Comparison of ENCODE assay signal across 22 cellular contexts in genomic region chr5:77828445-77828844, GRCh38. TPM values are rescaled to one million over a fixed set of nuclear protein-coding genes. Genes with fewer than 3 reads are reported as not detected.
DNase-seq lines count a peak whose midpoint lies in the region; TF ChIP-seq lines count a peak whose summit lies in the region.
"Had no signal": no experiment of that assay in that cellular context is flagged by ENCODE, and none has a peak within 500 bp of the region (broad histone marks: within the 10 kb centered on the region; RNA-seq: fewer than 3 reads in every experiment).

No MANE protein-coding gene starts in this region.

- no peaks in the 10 kb centered on the region for H3K9me3 Mint-ChIP-seq in chondrocyte (ENCODE audit: low read depth)
- H3K9me3 Mint-ChIP-seq: activated naive CD8-positive, alpha-beta T cell treated with anti-CD3 and anti-CD28 coated beads, Interleukin-2, amount 10 ng/mL, durations not matched to agents 7 days and 5 days; natural killer cell; T-helper 2 cell treated with Interferon-gamma antibody and Interleukin-4, amounts not matched to agents 5 μg/mL and 100 μg/mL, for 36 hours had no signal

- no peak overlapping the region for H3K4me3 Mint-ChIP-seq in chondrocyte (ENCODE audit: unreplicated experiment)
- H3K4me3 Mint-ChIP-seq: activated naive CD8-positive, alpha-beta T cell treated with anti-CD3 and anti-CD28 coated beads, Interleukin-2, amount 10 ng/mL, durations not matched to agents 7 days and 5 days; natural killer cell; T-helper 2 cell treated with Interferon-gamma antibody and Interleukin-4, amounts not matched to agents 5 μg/mL and 100 μg/mL, for 36 hours had no signal

- TF ChIP-seq CTCF in C4-2B (conservative IDR thresholded peaks at IDR 0.05) (peak; percentile 37), KMS-11 (conservative IDR thresholded peaks at IDR 0.05; ENCODE audit: low read depth, low read length) (peak; percentile 39; the same call in 1 of the 2 replicates), chondrocyte (IDR thresholded peaks at IDR 0.05) (peak; percentile 48), osteoblast (IDR thresholded peaks at IDR 0.05; ENCODE audit: extremely low read depth, low read depth, low read length) (peak; percentile 26), lower leg skin (IDR thresholded peaks at IDR 0.05) (no peak), GM10248 (IDR thresholded peaks at IDR 0.05; ENCODE audit: control extremely low read depth, extremely low read depth, low read depth, missing control alignments) (no peak)

- H3K79me2 ChIP-seq in KMS-11 (ENCODE audit: insufficient read depth, low read depth) (no peaks in the 10 kb centered on the region), osteoblast (ENCODE audit: insufficient read depth, low read length) (no peaks in the 10 kb centered on the region)

- H3K4me2 ChIP-seq in KMS-11, result no peak overlapping the region
- H3K4me2 ChIP-seq in osteoblast (ENCODE audit: insufficient read depth, low read length), result no peak overlapping the region
- H3K4me2 ChIP-seq: BLaER1 had no signal

- H3K9ac ChIP-seq in KMS-11, result no peak overlapping the region
- H3K9ac ChIP-seq: BLaER1 had no signal

- H3K27me3 ChIP-seq in KMS-11 (ENCODE audit: insufficient read depth, low read depth), result no peaks in the 10 kb centered on the region
- H3K27me3 ChIP-seq in osteoblast (ENCODE audit: insufficient read depth, low read length), result peaks cover 55% of the 10 kb centered on the region
- H3K27me3 ChIP-seq: BLaER1 had no signal

- H4K20me1 ChIP-seq in KMS-11 (ENCODE audit: insufficient read depth) (no peaks in the 10 kb centered on the region), osteoblast (ENCODE audit: insufficient read depth, low read length) (no peaks in the 10 kb centered on the region)
- H4K20me1 ChIP-seq: BLaER1 had no signal

- no peaks in the 10 kb centered on the region for H3K36me3 Mint-ChIP-seq in chondrocyte (ENCODE audit: low read depth)
- H3K36me3 Mint-ChIP-seq: activated naive CD8-positive, alpha-beta T cell treated with anti-CD3 and anti-CD28 coated beads, Interleukin-2, amount 10 ng/mL, durations not matched to agents 7 days and 5 days; natural killer cell had no signal

- no peak overlapping the region for H3K27ac ChIP-seq in C4-2B
- no peak overlapping the region for H3K27ac ChIP-seq in KMS-11
- no peak overlapping the region for H3K27ac ChIP-seq in osteoblast (ENCODE audit: low read depth, low read length)
- H3K27ac ChIP-seq: BLaER1, SJSA1, spleen, uterus had no signal

- no peak overlapping the region for H3K27ac Mint-ChIP-seq in chondrocyte (ENCODE audit: unreplicated experiment)
- H3K27ac Mint-ChIP-seq: activated naive CD8-positive, alpha-beta T cell treated with anti-CD3 and anti-CD28 coated beads, Interleukin-2, amount 10 ng/mL, durations not matched to agents 7 days and 5 days; natural killer cell; T-helper 2 cell treated with Interferon-gamma antibody and Interleukin-4, amounts not matched to agents 5 μg/mL and 100 μg/mL, for 36 hours had no signal

- CTCF ChIA-PET in GM10248 (lab: Yijun Ruan, JAX), result interaction anchor here (0.6 to 1.5 kb wide), 2 partner anchors 9 to 92 kb away, joined by 3 to 4 read pairs; no protein-coding TSS in a partner anchor

- H3K9me3 ChIP-seq in osteoblast (ENCODE audit: low read depth, low read length), result no peaks in the 10 kb centered on the region
- H3K9me3 ChIP-seq: BLaER1, SJSA1, spleen, uterus had no signal

- peaks cover 18% of the 10 kb centered on the region for H3K27me3 Mint-ChIP-seq in chondrocyte (ENCODE audit: low read depth)

- H3K4me3 ChIP-seq in KMS-11 (IDR thresholded peaks at IDR 0.05; ENCODE audit: insufficient read depth, low read depth, low read length) (no peak overlapping the region), osteoblast (ENCODE audit: insufficient read depth, low read length) (no peak overlapping the region), lower leg skin (ENCODE audit: low read depth, poor library complexity, severe bottlenecking) (no peak overlapping the region)
- H3K4me3 ChIP-seq: BLaER1, SJSA1, spleen, uterus had no signal

- H3K4me1 ChIP-seq in KMS-11 (ENCODE audit: low read depth, poor library complexity, severe bottlenecking) (no peaks in the 10 kb centered on the region), osteoblast (ENCODE audit: insufficient read depth, low read length) (no peaks in the 10 kb centered on the region)
- H3K4me1 ChIP-seq: SJSA1, spleen, uterus had no signal

- 59 to 73% methylated on average over 3 of the region's 3 CpGs for WGBS in lower leg skin, 2 donors

- POLR2A ChIA-PET in GM10248 (lab: Yijun Ruan, JAX), result no interaction called here

- no peak for TF ChIP-seq POLR2A in lower leg skin (IDR thresholded peaks at IDR 0.05)

- DNase-seq in chondrocyte (ENCODE audit: low spot score) (no peak), osteoblast (ENCODE audit: insufficient read length, low spot score, missing footprints) (no peak), lower leg skin (ENCODE audit: low spot score in 2 of 2) (no peak), dedifferentiated amniotic fluid mesenchymal stem cell (ENCODE audit: extremely low spot score) (no peak), GM10248 (ENCODE audit: extremely low spot score) (no peak), NCI-H1694 treated with DMSO at 0.1 percent for 48 hours (lab: John Stamatoyannopoulos, UW) (no peak)
- DNase-seq: activated naive CD8-positive, alpha-beta T cell treated with anti-CD3 and anti-CD28 coated beads, Interleukin-2, amount 10 ng/mL, durations not matched to agents 7 days and 5 days; effector CD4-positive, alpha-beta T cell; hippocampal formation; kidney; mesendoderm; natural killer cell; NCI-H2029; NCI-H524 treated with DMSO at 0.1 percent for 48 hours; spleen; stimulated activated CD8-positive, alpha-beta memory T cell treated with anti-CD3 and anti-CD28 coated beads, Interleukin-4, amount 100 ng/mL, for 48 hours; uterus had no signal

- H2AFZ ChIP-seq in KMS-11 (ENCODE audit: low read depth), result no peak overlapping the region
- H2AFZ ChIP-seq in osteoblast (ENCODE audit: low read length), result no peak overlapping the region

- H3K36me3 ChIP-seq in KMS-11 (ENCODE audit: insufficient read depth) (no peaks in the 10 kb centered on the region), osteoblast (ENCODE audit: insufficient read depth, low read length) (no peaks in the 10 kb centered on the region)
- H3K36me3 ChIP-seq: BLaER1, SJSA1, spleen, uterus had no signal

- no peaks in the 10 kb centered on the region for H3K4me1 Mint-ChIP-seq in chondrocyte (ENCODE audit: low read depth)
- H3K4me1 Mint-ChIP-seq: activated naive CD8-positive, alpha-beta T cell treated with anti-CD3 and anti-CD28 coated beads, Interleukin-2, amount 10 ng/mL, durations not matched to agents 7 days and 5 days; natural killer cell had no signal

- intact Hi-C loops in lower leg skin (cut with DNase I; ENCODE audit: low total_unique reads), result no loop called here

RNA-seq across cellular contexts. Expression of gene TBCA, which starts 52.3 kb away (rescaled TPM):
- total RNA-seq in chondrocyte, result 151 to 163 TPM (median 156 TPM) in 3 replicates
- 103 and 113 TPM in 2 replicates for total RNA-seq in osteoblast
- 100 to 1,000 TPM in 2 of 4 donors, 10 to 100 TPM in 2; 93.7 to 130 (median 100) TPM for total RNA-seq in lower leg skin

Comparison
In these comparisons a context has a peak if more than half of its experiments do, and no peak if none do; other contexts are left out.
1. CTCF ChIP-seq: peak in C4-2B (single experiment), KMS-11 (single experiment), chondrocyte (single experiment) and osteoblast (single experiment); none in lower leg skin (0 of 3) and GM10248 (single experiment).